ENCODE assay signal across 8 cellular contexts in the genomic region with DNA sequence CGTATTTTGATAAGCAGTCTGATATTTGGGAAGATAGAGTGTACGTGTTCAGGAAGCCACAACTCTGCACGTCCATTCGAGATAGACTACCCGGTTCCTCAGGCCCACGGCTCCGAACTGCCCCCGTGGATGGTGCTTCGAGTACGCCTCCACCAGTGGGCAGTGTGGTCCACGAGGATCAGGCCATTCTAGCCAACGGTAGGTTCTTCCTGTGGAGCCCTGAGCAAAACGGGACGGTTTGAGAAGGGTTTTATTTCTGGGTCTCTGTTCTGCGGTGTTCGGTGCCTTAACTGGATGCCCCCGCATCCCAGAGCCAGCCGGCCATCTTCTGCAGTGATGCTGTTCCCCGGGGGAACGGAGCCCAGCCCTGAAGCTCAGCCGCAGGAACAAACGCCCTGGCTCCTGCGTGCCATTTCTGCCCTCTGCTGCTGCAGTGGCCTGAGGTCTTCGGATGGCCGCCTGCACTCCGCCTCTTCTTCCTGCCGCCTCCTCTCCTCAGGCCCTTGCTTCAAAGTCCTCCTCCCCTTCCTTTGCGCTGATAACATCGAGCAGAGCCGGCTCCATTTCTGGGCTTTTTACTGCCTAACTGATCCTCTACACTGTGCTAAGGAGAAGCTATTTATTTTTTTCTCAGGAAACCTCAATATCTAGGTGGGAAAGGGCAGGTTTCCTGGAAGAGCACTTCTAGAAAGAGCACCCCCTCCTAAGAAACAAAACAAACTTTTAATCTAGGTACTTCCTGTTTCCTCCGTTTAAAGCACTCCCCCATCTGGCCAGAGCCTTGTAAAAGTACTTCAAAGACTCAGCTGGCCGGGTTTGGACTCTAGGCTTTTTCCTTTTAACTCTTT. TPM values are rescaled to one million over a fixed set of nuclear protein-coding genes. Genes with fewer than 3 reads are reported as not detected.
DNase-seq lines count a peak whose midpoint lies in the region; ATAC-seq and TF ChIP-seq lines count a peak whose summit lies in the region.

No MANE protein-coding gene starts in this region.

- peak overlapping the region; percentile 6 to 44; a peak in 2 of 4 replicates for H4K8ac ChIP-seq in IMR-90 (ENCODE audit: low read depth in 2 of 2, low read length in 2 of 2)

- H3K4me1 ChIP-seq in IMR-90 (ENCODE audit: control insufficient read depth, insufficient read depth, low read length) = peaks cover 6% of the 10 kb centered on the region
- peaks cover 26% of the 10 kb centered on the region for H3K4me1 ChIP-seq in adipocyte (ENCODE audit: control insufficient read depth, insufficient read depth, low read length)
- peaks cover 0 to 16% (median 7%) of the 10 kb centered on the region in 4 donors for H3K4me1 ChIP-seq in transverse colon

- H2AFZ ChIP-seq in IMR-90 (replicated peaks; ENCODE audit: low read length, poor library complexity) = peak overlapping the region; percentile 69

- ATAC-seq in IMR-90 (ENCODE audit: low read depth) (no peak), HG02870 (IDR thresholded peaks at IDR 0.05; ENCODE audit: unreplicated experiment) (no peak)

- no peak for TF ChIP-seq RAD21 in IMR-90 (IDR thresholded peaks at IDR 0.05; ENCODE audit: low read length)

- H3K4me2 ChIP-seq in IMR-90 (ENCODE audit: low read depth, low read length) = no peak overlapping the region

- H3K23ac ChIP-seq in IMR-90 (ENCODE audit: low read depth, low read length) = no peak overlapping the region

- TF ChIP-seq CTCF in BJ (IDR thresholded peaks at IDR 0.05; ENCODE audit: insufficient read depth, low read depth, low read length) (peak; percentile 27; the same call in 1 of the 2 replicates), IMR-90 (conservative IDR thresholded peaks at IDR 0.05; ENCODE audit: low read depth, low read length) (0 out of 2 replicates have a peak, but pooled peaks have one; percentile 14), transverse colon (IDR thresholded peaks at IDR 0.05) (peak in 1 of 5 experiments; percentile 3)

- no peaks in the 10 kb centered on the region for H3K79me1 ChIP-seq in IMR-90 (ENCODE audit: low read depth in 1 of 2, low read length in 2 of 2)

- DNase-seq in BJ (ENCODE audit: low read depth) (no peak), IMR-90 (peak; percentile 13), adipocyte (ENCODE audit: low read depth) (no peak), islet precursor cell (peak; percentile 73), transverse colon (no peak), 8988T (no peak), NCI-H2029 treated with DMSO at 0.1 percent for 48 hours (lab: John Stamatoyannopoulos, UW) (no peak)

- intact Hi-C loops in IMR-90 (cut with micrococcal nuclease) (loop anchor here (5.0 kb wide), 2 partner anchors 37 to 38 kb away; a partner anchor contains a TSS), transverse colon (cut with DNase I; ENCODE audit: low total_unique reads) (no loop called here)

- POLR2A ChIA-PET in BJ (lab: Charles Lee) = no interaction called here
- POLR2A ChIA-PET in IMR-90 (lab: Charles Lee; ENCODE audit: unreplicated experiment) = no interaction called here

- H4K91ac ChIP-seq in IMR-90 (ENCODE audit: insufficient read depth, low read depth, low read length) = peak overlapping the region; percentile 38

- dilution Hi-C loops in IMR-90 (cut with HindIII; ENCODE audit: low sequenced_read_pairs, unreplicated experiment) = no loop called here

- H2BK20ac ChIP-seq in IMR-90 (ENCODE audit: low read depth, low read length) = peak overlapping the region; percentile 93

- peak overlapping the region; percentile 54; the same call in 1 of the 2 replicates for H2AK5ac ChIP-seq in IMR-90 (ENCODE audit: low read depth, low read length)

- H3K36me3 ChIP-seq in BJ (ENCODE audit: control insufficient read depth, insufficient read depth, low read length) = no peaks in the 10 kb centered on the region
- H3K36me3 ChIP-seq in IMR-90 (ENCODE audit: control insufficient read depth, insufficient read depth, low read length) = no peaks in the 10 kb centered on the region
- H3K36me3 ChIP-seq in adipocyte (ENCODE audit: control insufficient read depth, insufficient read depth, low read length, severe bottlenecking) = no peaks in the 10 kb centered on the region
- H3K36me3 ChIP-seq in transverse colon = no peaks in the 10 kb centered on the region

- in situ Hi-C loops in IMR-90 (cut with MboI; ENCODE audit: low sequenced_read_pairs) = no loop called here
- in situ Hi-C loops in transverse colon (cut with MboI; ENCODE audit: low pct_ligation_motif_present in 1 of 4, low pct_unique_long_range_greater_than_20kb in 1 of 4, low sequenced_read_pairs in 3 of 4) = no loop called here

- H2BK5ac ChIP-seq in IMR-90 (ENCODE audit: low read depth, low read length, poor library complexity, severe bottlenecking) = peak overlapping the region; percentile 56

- H3K9me3 ChIP-seq in IMR-90 (ENCODE audit: control insufficient read depth, insufficient read depth, low read length) (no peaks in the 10 kb centered on the region), adipocyte (ENCODE audit: control insufficient read depth, low read length) (peaks cover 17% of the 10 kb centered on the region), transverse colon (peaks cover 12% of the 10 kb centered on the region in 2 donors)

- no peaks in the 10 kb centered on the region for H3K27me3 ChIP-seq in BJ (ENCODE audit: control insufficient read depth, insufficient read depth, low read length)
- no peaks in the 10 kb centered on the region for H3K27me3 ChIP-seq in IMR-90 (ENCODE audit: control insufficient read depth, insufficient read depth, low read length)
- no peaks in the 10 kb centered on the region for H3K27me3 ChIP-seq in adipocyte (replicated peaks; ENCODE audit: control insufficient read depth, insufficient read depth, low read length)
- no peaks in the 10 kb centered on the region for H3K27me3 ChIP-seq in transverse colon

- no peak for TF ChIP-seq EP300 in transverse colon (IDR thresholded peaks at IDR 0.05; ENCODE audit: low read depth)

- peaks cover 2% of the 10 kb centered on the region; the same call in 1 of the 2 replicates for H3K9me1 ChIP-seq in IMR-90 (ENCODE audit: insufficient read depth, low read length)

- H3K4ac ChIP-seq in IMR-90 (ENCODE audit: low read depth, low read length) = peak overlapping the region; percentile 96

- H4K20me1 ChIP-seq in IMR-90 (ENCODE audit: insufficient read depth, low read length) = no peaks in the 10 kb centered on the region

- 0 out of 2 replicates have a peak overlapping the region, but pooled peaks have one; percentile 82 for H3K14ac ChIP-seq in IMR-90 (replicated peaks; ENCODE audit: low read depth, low read length)

- 87% methylated on average over 28 of the region's 32 CpGs; no CpG with 5 or more reads in 1 of the 2 experiments for WGBS in IMR-90 (ENCODE audit: extremely low coverage in 2 of 2, insufficient read length in 1 of 2), 2 experiments
- WGBS in transverse colon (ENCODE audit: low coverage in 1 of 2), 2 donors = 55 to 75% methylated on average over 10 to 32 of the region's 32 CpGs

- H3K18ac ChIP-seq in IMR-90 (ENCODE audit: low read depth, low read length) = no peak overlapping the region; the same call in 1 of the 2 replicates

- H2AK9ac ChIP-seq in IMR-90 (replicated peaks; ENCODE audit: low read depth, low read length, poor library complexity) = peak overlapping the region; percentile 51

- H4K5ac ChIP-seq in IMR-90 (ENCODE audit: low read depth, low read length) = peak overlapping the region; percentile 58; the same call in 1 of the 2 replicates

- H3K27ac ChIP-seq in IMR-90 (ENCODE audit: insufficient read depth, low read length) (no peak overlapping the region), transverse colon (peak overlapping the region; percentile 32 to 60 (median 42))

- H2BK120ac ChIP-seq in IMR-90 (ENCODE audit: low read depth, low read length) = peak overlapping the region; percentile 97

- CTCF ChIA-PET in BJ (lab: Yijun Ruan, JAX) (interaction anchor here (0.8 to 1.7 kb wide), 7 partner anchors 9 to 96 kb away, joined by 3 to 5 read pairs (median 3); a partner anchor contains a TSS), IMR-90 (lab: Yijun Ruan, JAX) (interaction anchor here (0.6 to 0.7 kb wide), 2 partner anchors 16 to 1411 kb away, joined by 4 to 5 read pairs; no protein-coding TSS in a partner anchor)

- peak overlapping the region; percentile 57; the same call in 2 of the 3 replicates for H2BK15ac ChIP-seq in IMR-90 (ENCODE audit: low read depth, low read length)

- BruUV-seq in IMR-90 (replicated peaks; lab: Mats Ljungman, UMichigan) = no TSS peak

- no peak overlapping the region for H3K9ac ChIP-seq in IMR-90 (ENCODE audit: low read depth, low read length)
- no peak overlapping the region for H3K9ac ChIP-seq in adipocyte (ENCODE audit: low read length)

- H3K56ac ChIP-seq in IMR-90 (ENCODE audit: extremely low read depth, insufficient read depth, low read length) = no peak overlapping the region

- no peak overlapping the region for H3K4me3 ChIP-seq in BJ (ENCODE audit: low read depth, low read length)
- H3K4me3 ChIP-seq in IMR-90 (ENCODE audit: insufficient read depth, low read depth, low read length) = no peak overlapping the region
- peak overlapping the region; percentile 41 for H3K4me3 ChIP-seq in adipocyte (ENCODE audit: low read length)
- H3K4me3 ChIP-seq in transverse colon = peak overlapping the region in 1 of 4 donors; percentile 35

- TF ChIP-seq POLR2A in IMR-90 (IDR thresholded peaks at IDR 0.05; ENCODE audit: low read depth, low read length) (no peak), transverse colon (IDR thresholded peaks at IDR 0.05) (no peak)

TF ChIP-seq in IMR-90, 13 proteins besides CTCF, POLR2A, EP300 and RAD21:
- TF ChIP-seq RCOR1 (IDR thresholded peaks at IDR 0.05; ENCODE audit: insufficient replicate concordance, low read length) (no peak), BHLHE40 (IDR thresholded peaks at IDR 0.05; ENCODE audit: low read depth, low read length) (no peak)

RNA-seq across cellular contexts. Expression of a gene that starts 36.2 kb away (rescaled TPM):
- polyA plus RNA-seq in BJ (2011; rRNA removed) (5.9 and 7.8 TPM in 2 replicates), IMR-90 (2012; rRNA removed) (0.86 and 0.89 TPM in 2 replicates)
- polyA minus RNA-seq in BJ (2011; rRNA and poly(A)+ RNA removed) = 2.2 and 2.6 TPM in 2 replicates
- total RNA-seq in IMR-90 (2012; rRNA removed) (0.54 and 0.83 TPM in 2 replicates), transverse colon (10 to 100 TPM in 3 of 4 donors, 1 to 10 TPM in 1; 6.4 to 65.8 (median 46.5) TPM)
- 0.41 and 0.77 TPM in 2 replicates for polyA plus RNA-seq in IMR-90 (2012; cell fraction: cytosol; rRNA removed)
- polyA plus RNA-seq in IMR-90 (2012; cell fraction: nucleus; rRNA removed; ENCODE audit: low replicate concordance) = 0.72 and 3.0 TPM in 2 replicates

Comparison
In these comparisons a context has a peak if more than half of its experiments do, and no peak if none do; other contexts are left out.
1. DNase-seq: peak in IMR-90 (single experiment) and islet precursor cell (single experiment); none in BJ (single experiment), adipocyte (single experiment), transverse colon (single experiment), 8988T (single experiment) and NCI-H2029 treated with DMSO at 0.1 percent for 48 hours (single experiment).